Comparison of ENCODE assay signal across 17 cellular contexts in the genomic region with DNA sequence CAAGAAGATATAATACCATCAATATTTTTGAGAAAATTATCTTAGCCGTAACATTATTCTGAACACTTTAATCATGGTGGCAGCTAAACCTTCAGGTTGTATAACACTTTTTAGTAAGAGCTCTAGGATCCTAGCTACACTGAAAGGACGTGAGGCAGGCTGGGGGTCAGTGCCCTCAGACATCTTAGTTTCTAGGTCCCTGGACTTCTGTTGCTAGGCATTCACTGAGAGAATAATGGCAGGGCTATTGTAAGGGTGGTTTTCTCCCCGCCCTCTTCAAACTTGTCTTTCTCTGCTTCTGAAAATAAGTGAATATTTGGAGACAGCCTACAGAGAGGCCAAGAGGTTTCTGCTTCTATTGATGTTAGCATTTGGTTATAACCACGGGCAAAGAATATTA. TPM values are rescaled to one million over a fixed set of nuclear protein-coding genes. Genes with fewer than 3 reads are reported as not detected.
DNase-seq lines count a peak whose midpoint lies in the region; ATAC-seq, FAIRE-seq and TF ChIP-seq lines count a peak whose summit lies in the region.
"Had no signal": no experiment of that assay in that cellular context is flagged by ENCODE, and none has a peak within 500 bp of the region (broad histone marks: within the 10 kb centered on the region; RNA-seq: fewer than 3 reads in every experiment).

No MANE protein-coding gene starts in this region.

- no peaks in the 10 kb centered on the region for H3K27me3 ChIP-seq in GM23338 (ENCODE audit: insufficient read depth)
- no peaks in the 10 kb centered on the region for H3K27me3 ChIP-seq in K562 (ENCODE audit: control insufficient read depth in 2 of 2, insufficient read depth in 2 of 2, low read length in 2 of 2)
- H3K27me3 ChIP-seq in endodermal cell (ENCODE audit: control insufficient read depth, insufficient read depth, low read length, poor library complexity, severe bottlenecking): no peaks in the 10 kb centered on the region
- no peaks in the 10 kb centered on the region for H3K27me3 ChIP-seq in neural progenitor cell
- H3K27me3 ChIP-seq: BLaER1 had no signal

- DNase-seq in GM23338 (ENCODE audit: low spot score) (no peak), K562 (ENCODE audit: extremely low read depth in 1 of 4, low spot score in 3 of 4) (no peak), endodermal cell (no peak), neural progenitor cell (ENCODE audit: low spot score) (peak; percentile 60), anterior cingulate cortex (lab: John Stamatoyannopoulos, UW) (no peak)
- DNase-seq in activated CD4-positive, alpha-beta T cell treated with anti-CD3 and anti-CD28 coated beads, Interleukin-2, amount 50 U/mL, for 1 hour: no peak
- DNase-seq: 8988T; CD4-positive, CD25-positive, alpha-beta regulatory T cell; GOT3; H9 had no signal

- H3K4me1 Mint-ChIP-seq in GM23338: no peaks in the 10 kb centered on the region; the same call in 2 of the 3 replicates
- no peaks in the 10 kb centered on the region for H3K4me1 Mint-ChIP-seq in endodermal cell
- peaks cover 35% of the 10 kb centered on the region for H3K4me1 Mint-ChIP-seq in neural progenitor cell
- H3K4me1 Mint-ChIP-seq: CD4-positive, CD25-positive, alpha-beta regulatory T cell; H9 had no signal

- H3K36me3 ChIP-seq in GM23338 (ENCODE audit: insufficient read depth) (no peaks in the 10 kb centered on the region), K562 (ENCODE audit: control insufficient read depth, insufficient read depth, low read length) (no peaks in the 10 kb centered on the region), endodermal cell (ENCODE audit: control insufficient read depth, insufficient read depth, low read length) (no peaks in the 10 kb centered on the region), neural progenitor cell (no peaks in the 10 kb centered on the region)
- H3K36me3 ChIP-seq: BLaER1 had no signal

- H3K27ac ChIP-seq in GM23338 (ENCODE audit: low read depth) (no peak overlapping the region), K562 (ENCODE audit: extremely low read depth, low read depth, low read length) (no peak overlapping the region), endodermal cell (ENCODE audit: low read depth, low read length) (peak overlapping the region; percentile 83), neural progenitor cell (no peak overlapping the region)
- H3K27ac ChIP-seq: BLaER1 had no signal

- H2AFZ ChIP-seq in GM23338 (no peak overlapping the region), K562 (ENCODE audit: low read depth, low read length) (0 out of 2 replicates have a peak overlapping the region, but pooled peaks have one; percentile 40), neural progenitor cell (replicated peaks) (no peak overlapping the region)

- CTCF ChIA-PET in K562 (lab: Yijun Ruan, JAX; ENCODE audit: low intra/inter-chr PET ratio): no interaction called here

- TF ChIP-seq CTCF in GM23338 (conservative IDR thresholded peaks at IDR 0.05; ENCODE audit: low read depth in 2 of 2) (no peak), K562 (IDR thresholded peaks at IDR 0.05 in 2 of 3, conservative IDR thresholded peaks at IDR 0.05 in 1 of 3; ENCODE audit: insufficient read depth in 2 of 3, low read depth in 1 of 3, low read length in 3 of 3) (no peak), endodermal cell (conservative IDR thresholded peaks at IDR 0.05) (no peak), neural progenitor cell (IDR thresholded peaks at IDR 0.05) (no peak)

- ATAC-seq in GM23338 (peak; percentile 30; the same call in 1 of the 3 replicates), K562 (no peak), HG03520 (IDR thresholded peaks at IDR 0.05; ENCODE audit: unreplicated experiment) (no peak), HG02678 (IDR thresholded peaks at IDR 0.05; ENCODE audit: unreplicated experiment) (no peak)
- ATAC-seq: GM12878 had no signal

- intact Hi-C loops in K562 (cut with micrococcal nuclease): no loop called here

- H3K27me3 Mint-ChIP-seq in GM23338 (ENCODE audit: insufficient read depth, low read depth, poor library complexity) (no peaks in the 10 kb centered on the region), endodermal cell (ENCODE audit: insufficient read depth) (peaks cover 2% of the 10 kb centered on the region), neural progenitor cell (ENCODE audit: insufficient read depth, low read depth) (no peaks in the 10 kb centered on the region)

- TF ChIP-seq RAD21 in K562 (CRISPR knock-in tag; conservative IDR thresholded peaks at IDR 0.05 in 1 of 2, IDR thresholded peaks at IDR 0.05 in 1 of 2): no peak

- TF ChIP-seq EP300 in K562 (IDR thresholded peaks at IDR 0.05; ENCODE audit: low read length): no peak

- H3K27ac Mint-ChIP-seq in GM23338 (no peak overlapping the region), endodermal cell (no peak overlapping the region), neural progenitor cell (peak overlapping the region; percentile 89)
- H3K27ac Mint-ChIP-seq: H9 had no signal

- H3K9me1 ChIP-seq in K562 (ENCODE audit: control insufficient read depth, insufficient read depth, low read length): no peaks in the 10 kb centered on the region

- in situ Hi-C loops in K562 (cut with MboI): no loop called here

- H3K9me3 ChIP-seq in K562 (replicated peaks; ENCODE audit: control insufficient read depth, insufficient read depth, low read depth, low read length) (no peaks in the 10 kb centered on the region), endodermal cell (ENCODE audit: control insufficient read depth, low read length) (no peaks in the 10 kb centered on the region), neural progenitor cell (ENCODE audit: low read depth) (no peaks in the 10 kb centered on the region)
- H3K9me3 ChIP-seq: BLaER1 had no signal

- H3K4me2 ChIP-seq in GM23338 (no peak overlapping the region), K562 (ENCODE audit: insufficient read depth, low read length) (no peak overlapping the region), neural progenitor cell (peak overlapping the region; percentile 46)
- H3K4me2 ChIP-seq: BLaER1 had no signal

- no peak for TF ChIP-seq POLR2A in K562 (conservative IDR thresholded peaks at IDR 0.05)

- H3K36me3 Mint-ChIP-seq in GM23338 (ENCODE audit: low read depth) (no peaks in the 10 kb centered on the region), endodermal cell (ENCODE audit: low read depth) (no peaks in the 10 kb centered on the region), neural progenitor cell (peaks cover 9% of the 10 kb centered on the region)
- H3K36me3 Mint-ChIP-seq: CD4-positive, CD25-positive, alpha-beta regulatory T cell had no signal

- POLR2A ChIA-PET in K562 (lab: Yijun Ruan, JAX): no interaction called here

- no peaks in the 10 kb centered on the region for H3K4me1 ChIP-seq in GM23338 (ENCODE audit: insufficient read depth)
- H3K4me1 ChIP-seq in K562 (replicated peaks in 1 of 2; ENCODE audit: control insufficient read depth in 2 of 2, insufficient read depth in 2 of 2, low read length in 2 of 2): no peaks in the 10 kb centered on the region
- H3K4me1 ChIP-seq in endodermal cell (ENCODE audit: control insufficient read depth, insufficient read depth, low read length): no peaks in the 10 kb centered on the region
- peaks cover 19% of the 10 kb centered on the region for H3K4me1 ChIP-seq in neural progenitor cell
- H3K4me1 ChIP-seq: BLaER1 had no signal

- H4K20me1 ChIP-seq in GM23338 (replicated peaks; ENCODE audit: insufficient read depth) (no peaks in the 10 kb centered on the region), K562 (replicated peaks; ENCODE audit: control insufficient read depth, insufficient read depth, low read length) (no peaks in the 10 kb centered on the region), neural progenitor cell (ENCODE audit: low read depth) (no peaks in the 10 kb centered on the region)
- H4K20me1 ChIP-seq: BLaER1 had no signal

- H3K4me3 Mint-ChIP-seq in GM23338 (no peak overlapping the region), endodermal cell (no peak overlapping the region), neural progenitor cell (peak overlapping the region; percentile 89)
- H3K4me3 Mint-ChIP-seq: CD4-positive, CD25-positive, alpha-beta regulatory T cell; H9 had no signal

- BruUV-seq in K562 (replicated peaks; lab: Mats Ljungman, UMichigan): no TSS peak

- FAIRE-seq in K562 (lab: Jason Lieb, UNC): no peak
- FAIRE-seq: GM18507 had no signal

- no peaks in the 10 kb centered on the region for H3K9me3 Mint-ChIP-seq in GM23338
- H3K9me3 Mint-ChIP-seq in endodermal cell: no peaks in the 10 kb centered on the region
- H3K9me3 Mint-ChIP-seq in neural progenitor cell: peaks cover 2% of the 10 kb centered on the region
- H3K9me3 Mint-ChIP-seq: CD4-positive, CD25-positive, alpha-beta regulatory T cell; H9 had no signal

- no peaks in the 10 kb centered on the region for H3K9me2 ChIP-seq in GM23338 (ENCODE audit: insufficient read depth)

- H3F3A ChIP-seq in GM23338 (replicated peaks; ENCODE audit: low read depth) (no peaks in the 10 kb centered on the region), neural progenitor cell (ENCODE audit: low read depth) (no peaks in the 10 kb centered on the region)

- WGBS in K562 (ENCODE audit: insufficient coverage, low coverage, missing lambda C conversion rate): 20% methylated on average over 4 of the region's 4 CpGs
- 60 to 90% methylated on average over 1 to 4 of the region's 4 CpGs for WGBS in endodermal cell (ENCODE audit: insufficient coverage in 1 of 2, insufficient read length in 1 of 2), 2 experiments

- H3K79me2 ChIP-seq in GM23338 (replicated peaks; ENCODE audit: insufficient read depth): no peaks in the 10 kb centered on the region
- H3K79me2 ChIP-seq in K562 (ENCODE audit: control insufficient read depth, insufficient read depth, low read length): no peaks in the 10 kb centered on the region
- H3K79me2 ChIP-seq in neural progenitor cell (ENCODE audit: low read depth): no peaks in the 10 kb centered on the region

- no peak overlapping the region for H3K4me3 ChIP-seq in GM23338
- H3K4me3 ChIP-seq in K562: no peak overlapping the region
- H3K4me3 ChIP-seq in endodermal cell (ENCODE audit: low read length): no peak overlapping the region
- no peak overlapping the region for H3K4me3 ChIP-seq in neural progenitor cell
- H3K4me3 ChIP-seq: BLaER1, GM12878 had no signal

- no peak overlapping the region for H3K9ac ChIP-seq in K562 (ENCODE audit: insufficient read depth in 1 of 2, low read depth in 2 of 2, low read length in 2 of 2)
- no peak overlapping the region for H3K9ac ChIP-seq in endodermal cell (ENCODE audit: extremely low read depth, low read length, poor library complexity, severe bottlenecking)
- no peak overlapping the region for H3K9ac ChIP-seq in neural progenitor cell
- H3K9ac ChIP-seq: BLaER1 had no signal

RNA-seq across cellular contexts. Expression of gene MMRN1, which starts 15.5 kb away (rescaled TPM):
- not detected in 2 replicates for total RNA-seq in GM23338 (2014; rRNA removed; shearing (Covaris generic))
- polyA plus RNA-seq in GM23338 (2016; fragmentation: Nextera tagmentation; extraction: Ambion mirVana) (not detected in 2 replicates), K562 (2011; rRNA removed) (0.06 TPM in 1 of 2 replicates, not detected in the other), K562 (2014; fragmentation: Illumina TruSeq; extraction: Trizol) (not detected in 2 replicates), K562 (2014; fragmentation: Nextera tagmentation; extraction: Ambion mirVana) (under 1 TPM in 1 of 2 experiments, not detected in 1; 0.01 TPM), K562 (2014; rRNA removed) (not detected in 2 replicates)
- 0.05 and 0.07 TPM in 2 replicates for total RNA-seq in K562 (2011; cell fraction: chromatin; rRNA removed; ENCODE audit: low replicate concordance)
- total RNA-seq in K562 (2011; cell fraction: nucleolus; rRNA removed): not detected in 2 replicates
- total RNA-seq in K562 (2011; cell fraction: nucleoplasm; rRNA removed): not detected in 2 replicates
- total RNA-seq in K562 (2014; rRNA removed) (not detected in 2 replicates), K562 (2014; rRNA removed; fragmentation: Illumina TruSeq; extraction: Trizol) (not detected in 2 replicates), K562 (2015; rRNA removed; fragmentation: Illumina TruSeq; extraction: Trizol) (not detected in 2 replicates), K562 (2021) (0.02 and 0.04 TPM in 2 replicates), endodermal cell (not detected), neural progenitor cell (ENCODE audit: low replicate concordance) (0.37 TPM in 2 replicates)
- polyA plus RNA-seq in K562 (2011; cell fraction: cytosol; rRNA removed): 0.01 and 0.03 TPM in 2 replicates
- polyA plus RNA-seq in K562 (2011; cell fraction: nucleus; rRNA removed): 0.03 TPM in 1 of 2 replicates, not detected in the other
- not detected in 2 replicates for polyA plus RNA-seq in K562 (2012)
- polyA minus RNA-seq in K562 (2011; rRNA and poly(A)+ RNA removed): 0.14 TPM in 1 of 2 replicates, not detected in the other
- polyA minus RNA-seq in K562 (2011; cell fraction: cytosol; rRNA and poly(A)+ RNA removed): not detected in 2 replicates
- polyA minus RNA-seq in K562 (2011; cell fraction: nucleus; rRNA and poly(A)+ RNA removed): not detected in 2 replicates
- polyA plus RNA-seq in endodermal cell (2013, experiment 1 of 2): 58.1 TPM
- 60.2 TPM for polyA plus RNA-seq in endodermal cell (2013, experiment 2 of 2)
- total RNA-seq: Daoy, H9, HT1080 had no signal

RNA-seq across cellular contexts. Expression of gene SNCA, which starts 42.2 kb away (rescaled TPM):
- total RNA-seq in GM23338 (2014; rRNA removed; shearing (Covaris generic)): 13.0 and 15.6 TPM in 2 replicates
- polyA plus RNA-seq in GM23338 (2016; fragmentation: Nextera tagmentation; extraction: Ambion mirVana) (26.3 and 31.1 TPM in 2 replicates), K562 (2011; rRNA removed) (1.8 and 12.6 TPM in 2 replicates), K562 (2014; fragmentation: Illumina TruSeq; extraction: Trizol) (5.0 and 6.2 TPM in 2 replicates), K562 (2014; fragmentation: Nextera tagmentation; extraction: Ambion mirVana) (1 to 10 TPM; 2.5 TPM), K562 (2014; rRNA removed) (2.7 and 5.4 TPM in 2 replicates)
- total RNA-seq in K562 (2011; cell fraction: chromatin; rRNA removed; ENCODE audit: low replicate concordance): 3.4 and 4.6 TPM in 2 replicates
- total RNA-seq in K562 (2011; cell fraction: nucleolus; rRNA removed): 1.3 TPM in 2 replicates
- 2.3 and 6.7 TPM in 2 replicates for total RNA-seq in K562 (2011; cell fraction: nucleoplasm; rRNA removed)
- total RNA-seq in K562 (2014; rRNA removed) (1.8 and 6.1 TPM in 2 replicates), K562 (2014; rRNA removed; fragmentation: Illumina TruSeq; extraction: Trizol) (3.2 and 3.3 TPM in 2 replicates), K562 (2015; rRNA removed; fragmentation: Illumina TruSeq; extraction: Trizol) (1.5 and 1.7 TPM in 2 replicates), K562 (2021) (2.4 and 3.6 TPM in 2 replicates), endodermal cell (10 to 100 TPM; 11.3 to 13.5 TPM), neural progenitor cell (ENCODE audit: low replicate concordance) (5.6 and 11.0 TPM in 2 replicates)
- polyA plus RNA-seq in K562 (2011; cell fraction: cytosol; rRNA removed): 1.0 and 4.3 TPM in 2 replicates
- polyA plus RNA-seq in K562 (2011; cell fraction: nucleus; rRNA removed): 0.55 and 3.9 TPM in 2 replicates
- 1.4 and 4.5 TPM in 2 replicates for polyA plus RNA-seq in K562 (2012)
- polyA minus RNA-seq in K562 (2011; rRNA and poly(A)+ RNA removed): 2.5 and 17.5 TPM in 2 replicates
- 1.5 and 5.2 TPM in 2 replicates for polyA minus RNA-seq in K562 (2011; cell fraction: cytosol; rRNA and poly(A)+ RNA removed)
- polyA minus RNA-seq in K562 (2011; cell fraction: nucleus; rRNA and poly(A)+ RNA removed): 2.3 and 12.8 TPM in 2 replicates
- polyA plus RNA-seq in endodermal cell (2013, experiment 1 of 2): 21.4 TPM
- polyA plus RNA-seq in endodermal cell (2013, experiment 2 of 2): 19.5 TPM
- total RNA-seq: GM12878, HT1080 had no signal
